In the genomic region with DNA sequence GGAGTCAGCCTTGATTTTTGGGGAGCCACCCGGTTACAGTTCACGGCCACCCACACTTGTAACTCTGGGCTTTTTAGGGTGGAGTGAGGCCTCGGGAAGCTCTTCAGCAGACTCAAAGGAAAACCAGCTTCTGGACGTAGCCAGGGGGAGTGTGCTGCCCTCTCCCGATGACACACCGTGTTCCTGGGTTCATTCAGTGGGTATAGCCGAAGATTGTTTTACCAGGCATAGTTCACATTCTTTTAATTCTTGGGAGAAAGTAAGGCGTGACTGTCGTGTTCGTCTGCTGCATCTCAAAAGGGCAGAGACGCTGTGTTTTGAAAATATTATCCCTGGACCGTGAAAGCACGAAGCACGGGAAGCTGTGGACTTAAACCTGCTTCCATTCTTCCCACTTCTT, we compare ENCODE assay signal across 8 cellular contexts.
A peak's percentile ranks its signal among the peaks of the same experiment; 100 is the strongest.
DNase-seq lines count a peak whose midpoint lies in the region; ATAC-seq and TF ChIP-seq lines count a peak whose summit lies in the region.
"Not testable (repeated sequence)": the region's sequence is repeated elsewhere in the genome, so short reads cannot be mapped to it uniquely, and the experiment has no call there.

No MANE protein-coding gene starts in this region.

- not testable (repeated sequence) for H3K4me3 ChIP-seq in brain microvascular endothelial cell (ENCODE audit: low read depth, low read length); fibroblast of the aortic adventitia (ENCODE audit: low read depth, low read length); left lung; retinal pigment epithelial cell (ENCODE audit: low read length)

- not testable (repeated sequence) for H3K27me3 ChIP-seq in brain microvascular endothelial cell (replicated peaks)
- peaks cover 0 to 47% of the 10 kb centered on the region in 2 donors for H3K27me3 ChIP-seq in left lung

- H3K36me3 ChIP-seq in brain microvascular endothelial cell (replicated peaks); left lung: not testable (repeated sequence)

- not testable (repeated sequence) for H3K9me3 ChIP-seq in left lung

- TF ChIP-seq RAD21 in Ishikawa (IDR thresholded peaks at IDR 0.05; ENCODE audit: low read depth): 0 out of 2 replicates have a peak, but pooled peaks have one; percentile 11

- H3K27ac ChIP-seq in brain microvascular endothelial cell, left lung: not testable (repeated sequence)

- DNase-seq in ACHN: peak; percentile 94
- DNase-seq in ELR (ENCODE audit: low read depth): peak; percentile 56
- peak; percentile 34 for DNase-seq in SK-MEL-5 (ENCODE audit: low read depth, low spot score)
- peak; percentile 39 for DNase-seq in brain microvascular endothelial cell
- DNase-seq in fibroblast of the aortic adventitia (ENCODE audit: low read depth): peak; percentile 30
- DNase-seq in left lung; retinal pigment epithelial cell (ENCODE audit: low read depth): not testable (repeated sequence)

- H3K4me1 ChIP-seq in left lung: not testable (repeated sequence)

- in situ Hi-C loops in ACHN (cut with HindIII; ENCODE audit: low pct_ligation_motif_present, low pct_unique_long_range_greater_than_20kb, low sequenced_read_pairs); SK-MEL-5 (cut with HindIII; ENCODE audit: low pct_unique_long_range_greater_than_20kb, low sequenced_read_pairs); brain microvascular endothelial cell (cut with HindIII; ENCODE audit: low pct_ligation_motif_present, low sequenced_read_pairs): not testable (repeated sequence)

- TF ChIP-seq EP300 in Ishikawa (IDR thresholded peaks at IDR 0.05; ENCODE audit: borderline replicate concordance): 0 out of 2 replicates have a peak, but pooled peaks have one; percentile 17

- intact Hi-C loops in left lung (cut with DNase I): not testable (repeated sequence)

- peak; percentile 67 for ATAC-seq in left lung

- TF ChIP-seq CTCF in brain microvascular endothelial cell (IDR thresholded peaks at IDR 0.05; ENCODE audit: low read depth, low read length, missing control alignments) (peak; percentile 44), fibroblast of the aortic adventitia (IDR thresholded peaks at IDR 0.05; ENCODE audit: insufficient read depth, low read length) (peak; percentile 29), retinal pigment epithelial cell (conservative IDR thresholded peaks at IDR 0.05; ENCODE audit: low read depth, low read length) (peak; percentile 40)
- TF ChIP-seq CTCF in left lung (IDR thresholded peaks at IDR 0.05): not testable (repeated sequence)

TF ChIP-seq in Ishikawa, 13 proteins besides CTCF, POLR2A, EP300 and RAD21:
- TF ChIP-seq TEAD4 (IDR thresholded peaks at IDR 0.05) (peak; percentile 91), FOXM1 (IDR thresholded peaks at IDR 0.05; ENCODE audit: borderline replicate concordance, low read depth) (0 out of 2 replicates have a peak, but pooled peaks have one; percentile 21), TCF12 (IDR thresholded peaks at IDR 0.05; ENCODE audit: low read depth) (0 out of 2 replicates have a peak, but pooled peaks have one; percentile 35)
TF ChIP-seq in Ishikawa: peak in this region for 3; not testable (repeated sequence) for 10.
